9 cellular contexts compared by ENCODE assay signal in genomic region chr2:74461187-74462053, GRCh38. TPM values are rescaled to one million over a fixed set of nuclear protein-coding genes. Genes with fewer than 3 reads are reported as not detected.
A peak's percentile ranks its signal among the peaks of the same experiment; 100 is the strongest.
DNase-seq lines count a peak whose midpoint lies in the region; FAIRE-seq and TF ChIP-seq lines count a peak whose summit lies in the region.
"Had no signal": no experiment of that assay in that cellular context is flagged by ENCODE, and none has a peak within 500 bp of the region (broad histone marks: within the 10 kb centered on the region; RNA-seq: fewer than 3 reads in every experiment).

No MANE protein-coding gene starts in this region.

- no peaks in the 10 kb centered on the region for H3K9me3 ChIP-seq in Peyer's patch
- H3K9me3 ChIP-seq in esophagus squamous epithelium = no peaks in the 10 kb centered on the region

- H3K4me1 ChIP-seq in Peyer's patch (peaks cover 0 to 48% (median 14%) of the 10 kb centered on the region in 4 donors), esophagus squamous epithelium (peaks cover 32 to 58% (median 35%) of the 10 kb centered on the region in 3 donors)

- 0 out of 2 replicates have a peak, but pooled peaks have one; percentile 23 for TF ChIP-seq CTCF in BJ (IDR thresholded peaks at IDR 0.05; ENCODE audit: insufficient read depth, low read depth, low read length)
- peak; percentile 43 for TF ChIP-seq CTCF in choroid plexus epithelial cell (conservative IDR thresholded peaks at IDR 0.05; ENCODE audit: low read depth, low read length)
- no peak for TF ChIP-seq CTCF in Peyer's patch (IDR thresholded peaks at IDR 0.05)
- no peak for TF ChIP-seq CTCF in esophagus squamous epithelium (IDR thresholded peaks at IDR 0.05)

- no peak for DNase-seq in BJ (ENCODE audit: low read depth)
- DNase-seq in H7 = peak; percentile 77
- no peak for DNase-seq in choroid plexus epithelial cell (ENCODE audit: low read depth)
- DNase-seq in Peyer's patch = no peak
- DNase-seq in esophagus squamous epithelium (lab: John Stamatoyannopoulos, UW) = no peak
- no peak for DNase-seq in H54 (ENCODE audit: insufficient read length, low spot score)
- DNase-seq: activated T-cell treated with anti-CD3 and anti-CD28 coated beads, Interleukin-2, amount 50 U/mL, for 4 hours; NCI-H1417; SHP77 treated with DMSO at 0.1 percent for 48 hours had no signal

- POLR2A ChIA-PET in BJ (lab: Charles Lee) = no interaction called here

- H3K27me3 ChIP-seq in BJ (ENCODE audit: control insufficient read depth, insufficient read depth, low read length) (no peaks in the 10 kb centered on the region), H7 (ENCODE audit: control insufficient read depth, insufficient read depth, low read length) (no peaks in the 10 kb centered on the region), Peyer's patch (no peaks in the 10 kb centered on the region), esophagus squamous epithelium (no peaks in the 10 kb centered on the region)

- WGBS in esophagus squamous epithelium, 2 donors = 92 to 95% methylated on average over 7 to 12 of the region's 27 CpGs

- TF ChIP-seq POLR2A in Peyer's patch (IDR thresholded peaks at IDR 0.05) (no peak), esophagus squamous epithelium (IDR thresholded peaks at IDR 0.05) (no peak), H54 (IDR thresholded peaks at IDR 0.05; ENCODE audit: low read depth, low read length) (no peak)

- CTCF ChIA-PET in BJ (lab: Yijun Ruan, JAX) = interaction anchor here (0.6 to 1.2 kb wide), 3 partner anchors 21 to 126 kb away, joined by 3 read pairs; no protein-coding TSS in a partner anchor

- H3K4me3 ChIP-seq in BJ (ENCODE audit: low read depth, low read length) (no peak overlapping the region), H7 (ENCODE audit: insufficient read depth, low read depth, low read length) (no peak overlapping the region), choroid plexus epithelial cell (ENCODE audit: low read depth, low read length) (no peak overlapping the region), Peyer's patch (no peak overlapping the region), esophagus squamous epithelium (no peak overlapping the region)

- FAIRE-seq in H54 (lab: Jason Lieb, UNC) = no peak

- intact Hi-C loops in esophagus squamous epithelium (cut with DNase I) = no loop called here

- no peak overlapping the region for H3K27ac ChIP-seq in Peyer's patch
- H3K27ac ChIP-seq in esophagus squamous epithelium = no peak overlapping the region

- H3K36me3 ChIP-seq in BJ (ENCODE audit: control insufficient read depth, insufficient read depth, low read length) = peaks cover 15% of the 10 kb centered on the region
- H3K36me3 ChIP-seq in H7 (replicated peaks; ENCODE audit: control insufficient read depth, insufficient read depth, low read length) = no peaks in the 10 kb centered on the region; the same call in none of the 2 replicates
- H3K36me3 ChIP-seq in Peyer's patch = peaks cover 0 to 24% (median 0%) of the 10 kb centered on the region in 3 donors
- H3K36me3 ChIP-seq in esophagus squamous epithelium = peaks cover 0 to 29% (median 7%) of the 10 kb centered on the region in 3 donors

RNA-seq across cellular contexts. Expression of gene WBP1, which starts 3.2 kb away (rescaled TPM):
- polyA plus RNA-seq in BJ (2011; rRNA removed) = 55.7 and 92.0 TPM in 2 replicates
- polyA minus RNA-seq in BJ (2011; rRNA and poly(A)+ RNA removed) = 14.9 and 29.2 TPM in 2 replicates
- 81.0 and 88.9 TPM in 2 replicates for total RNA-seq in H7 (2014; rRNA removed; shearing (Covaris generic))
- total RNA-seq in Peyer's patch = 10 to 100 TPM; 46.2 to 81.3 (median 59.9) TPM
- total RNA-seq in esophagus squamous epithelium = 10 to 100 TPM; 14.2 to 34.1 (median 25.3) TPM

RNA-seq across cellular contexts. Expression of gene MOGS, which starts 3.8 kb away (rescaled TPM):
- 35.5 and 59.5 TPM in 2 replicates for polyA plus RNA-seq in BJ (2011; rRNA removed)
- polyA minus RNA-seq in BJ (2011; rRNA and poly(A)+ RNA removed) = 38.3 and 44.2 TPM in 2 replicates
- total RNA-seq in H7 (2014; rRNA removed; shearing (Covaris generic)) = 91.2 and 98.8 TPM in 2 replicates
- total RNA-seq in Peyer's patch (100 to 1,000 TPM in 1 of 4 donors, 10 to 100 TPM in 3; 55.3 to 122 (median 85.9) TPM), esophagus squamous epithelium (10 to 100 TPM; 29.3 to 37.4 (median 33.9) TPM)

RNA-seq across cellular contexts. Expression of gene INO80B, which starts 6.5 kb away (rescaled TPM):
- 5.6 and 6.4 TPM in 2 replicates for polyA plus RNA-seq in BJ (2011; rRNA removed)
- polyA minus RNA-seq in BJ (2011; rRNA and poly(A)+ RNA removed) = 2.2 and 3.3 TPM in 2 replicates
- total RNA-seq in H7 (2014; rRNA removed; shearing (Covaris generic)) = 9.6 and 11.3 TPM in 2 replicates
- total RNA-seq in Peyer's patch (10 to 100 TPM in 3 of 4 donors, 1 to 10 TPM in 1; 5.4 to 83.3 (median 41.8) TPM), esophagus squamous epithelium (10 to 100 TPM in 3 of 4 donors, 1 to 10 TPM in 1; 5.4 to 41.9 (median 20.3) TPM)

RNA-seq across cellular contexts. Expression of gene MRPL53, which starts 11.1 kb away (rescaled TPM):
- 38.9 and 41.2 TPM in 2 replicates for polyA plus RNA-seq in BJ (2011; rRNA removed)
- polyA minus RNA-seq in BJ (2011; rRNA and poly(A)+ RNA removed) = 16.9 TPM in 2 replicates
- 25.9 and 34.1 TPM in 2 replicates for total RNA-seq in H7 (2014; rRNA removed; shearing (Covaris generic))
- total RNA-seq in Peyer's patch = 10 to 100 TPM; 17.8 to 23.8 (median 20.0) TPM
- total RNA-seq in esophagus squamous epithelium = 10 to 100 TPM; 10.7 to 25.2 (median 22.1) TPM

RNA-seq across cellular contexts. Expression of gene RTKN, which starts 19.7 kb away (rescaled TPM):
- 8.3 and 12.4 TPM in 2 replicates for polyA plus RNA-seq in BJ (2011; rRNA removed)
- 7.9 and 12.7 TPM in 2 replicates for polyA minus RNA-seq in BJ (2011; rRNA and poly(A)+ RNA removed)
- 93.4 and 107 TPM in 2 replicates for total RNA-seq in H7 (2014; rRNA removed; shearing (Covaris generic))
- total RNA-seq in Peyer's patch = 10 to 100 TPM; 46.2 to 99.9 (median 75.7) TPM
- total RNA-seq in esophagus squamous epithelium = 10 to 100 TPM; 20.2 to 37.8 (median 27.9) TPM

Comparison
In these comparisons a context has a peak if more than half of its experiments do, and no peak if none do; other contexts are left out.
1. CTCF ChIP-seq: peak in BJ (single experiment) and choroid plexus epithelial cell (single experiment); none in Peyer's patch (0 of 6) and esophagus squamous epithelium (0 of 6).